10 cellular contexts compared by ENCODE assay signal in the genomic region with DNA sequence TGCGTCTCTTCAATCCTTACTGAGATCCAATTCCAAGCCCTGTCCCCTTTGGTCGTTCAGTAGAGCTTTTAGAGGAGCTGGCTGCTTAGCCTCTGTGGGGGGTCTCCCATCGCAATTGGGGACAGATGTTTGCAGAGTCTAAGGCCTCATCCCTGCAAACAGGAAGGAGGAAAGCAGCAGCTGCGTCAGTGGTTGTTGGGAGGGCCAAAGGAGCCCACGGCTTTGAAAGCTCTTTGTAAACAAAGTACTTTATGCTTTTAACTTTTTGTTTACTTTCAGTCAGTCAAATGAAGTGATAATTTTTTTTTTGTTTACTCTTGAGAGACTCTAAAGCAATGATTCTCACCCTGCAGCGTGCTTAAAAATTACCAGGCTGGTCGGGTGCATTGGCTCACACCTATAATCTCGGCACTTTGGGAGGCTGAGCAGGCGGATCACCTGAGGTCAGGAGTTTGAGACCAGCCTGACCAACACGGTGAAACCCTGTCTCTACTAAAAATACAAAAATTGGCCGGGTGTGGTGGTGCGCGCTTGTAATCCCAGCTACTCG. TPM values are rescaled to one million over a fixed set of nuclear protein-coding genes. Genes with fewer than 3 reads are reported as not detected.
A peak's percentile ranks its signal among the peaks of the same experiment; 100 is the strongest.
DNase-seq lines count a peak whose midpoint lies in the region; ATAC-seq and TF ChIP-seq lines count a peak whose summit lies in the region.
"Had no signal": no experiment of that assay in that cellular context is flagged by ENCODE, and none has a peak within 500 bp of the region (broad histone marks: within the 10 kb centered on the region; RNA-seq: fewer than 3 reads in every experiment).

No MANE protein-coding gene starts in this region.

- H2BK12ac ChIP-seq in neuronal stem cell (ENCODE audit: low read length) = no peak overlapping the region

- H3K9me3 Mint-ChIP-seq in activated naive CD8-positive, alpha-beta T cell treated with anti-CD3 and anti-CD28 coated beads, Interleukin-2, amount 50 U/mL, for 24 hours = no peaks in the 10 kb centered on the region
- H3K9me3 Mint-ChIP-seq: memory B cell; stimulated activated naive CD8-positive, alpha-beta T cell treated with anti-CD3 and anti-CD28 coated beads, Interleukin-15, Interleukin-2, amounts not matched to agents 100 ng/mL and 50 ng/mL, for 24 hours had no signal

- H3K27me3 Mint-ChIP-seq in activated naive CD8-positive, alpha-beta T cell treated with anti-CD3 and anti-CD28 coated beads, Interleukin-2, amount 50 U/mL, for 24 hours = peaks cover 26% of the 10 kb centered on the region

- no peaks in the 10 kb centered on the region for H3K79me1 ChIP-seq in neuronal stem cell (ENCODE audit: low read depth, low read length)

- no peak overlapping the region for H3K27ac Mint-ChIP-seq in activated naive CD8-positive, alpha-beta T cell treated with anti-CD3 and anti-CD28 coated beads, Interleukin-2, amount 50 U/mL, for 24 hours
- H3K27ac Mint-ChIP-seq: memory B cell had no signal

- peaks cover 7 to 9% of the 10 kb centered on the region in 2 donors for H3K4me1 ChIP-seq in neuronal stem cell (ENCODE audit: control insufficient read depth in 2 of 2, insufficient read depth in 1 of 2, low read depth in 1 of 2, low read length in 2 of 2)
- H3K4me1 ChIP-seq in effector memory CD4-positive, alpha-beta T cell (ENCODE audit: control insufficient read depth, insufficient read depth, low read length, poor library complexity, severe bottlenecking) = no peaks in the 10 kb centered on the region

- H3K27me3 ChIP-seq in brain microvascular endothelial cell (replicated peaks) (no peaks in the 10 kb centered on the region), neuronal stem cell (ENCODE audit: control insufficient read depth in 3 of 3, insufficient read depth in 3 of 3, low read depth in 1 of 3, low read length in 3 of 3) (no peaks in the 10 kb centered on the region)
- H3K27me3 ChIP-seq in effector memory CD4-positive, alpha-beta T cell (replicated peaks; ENCODE audit: control insufficient read depth, insufficient read depth, low read length, poor library complexity, severe bottlenecking) = no peaks in the 10 kb centered on the region

- no peak overlapping the region for H3K9ac ChIP-seq in neuronal stem cell (ENCODE audit: low read depth, low read length, poor library complexity)

- H3K4me3 ChIP-seq in brain microvascular endothelial cell (ENCODE audit: low read depth, low read length) (no peak overlapping the region), neuronal stem cell (ENCODE audit: low read length in 2 of 2) (no peak overlapping the region)
- H3K4me3 ChIP-seq in effector memory CD4-positive, alpha-beta T cell (ENCODE audit: insufficient read depth, low read depth, low read length, poor library complexity, severe bottlenecking) = no peak overlapping the region

- H3K4me1 Mint-ChIP-seq in activated naive CD8-positive, alpha-beta T cell treated with anti-CD3 and anti-CD28 coated beads, Interleukin-2, amount 50 U/mL, for 24 hours = peaks cover 17% of the 10 kb centered on the region

- H4K91ac ChIP-seq in neuronal stem cell (ENCODE audit: low read depth, low read length, poor library complexity) = no peak overlapping the region

- H3K4ac ChIP-seq in neuronal stem cell (ENCODE audit: low read length) = no peak overlapping the region

- TF ChIP-seq CTCF in brain microvascular endothelial cell (IDR thresholded peaks at IDR 0.05; ENCODE audit: low read depth, low read length, missing control alignments) = no peak

- DNase-seq in DMS 273 treated with DMSO at 0.1 percent for 48 hours (lab: John Stamatoyannopoulos, UW) (peak; percentile 10), NCI-H1105 treated with DMSO at 0.1 percent for 48 hours (lab: John Stamatoyannopoulos, UW) (peak; percentile 43), brain microvascular endothelial cell (no peak), neuronal stem cell (ENCODE audit: low spot score) (peak; percentile 20)
- DNase-seq in activated naive CD8-positive, alpha-beta T cell treated with anti-CD3 and anti-CD28 coated beads, Interleukin-2, amount 50 U/mL, for 24 hours = no peak
- DNase-seq in effector memory CD4-positive, alpha-beta T cell = no peak

- WGBS in neuronal stem cell (ENCODE audit: extremely low coverage in 2 of 2, insufficient read length in 2 of 2, insufficient replicate concordance in 1 of 2), 2 donors = no CpG with 5 or more reads among the region's 14 CpGs

- no peak overlapping the region for H3K14ac ChIP-seq in neuronal stem cell (ENCODE audit: low read length)

- no peak overlapping the region for H4K8ac ChIP-seq in neuronal stem cell (ENCODE audit: low read depth, low read length)

- H3K27ac ChIP-seq in brain microvascular endothelial cell = peak overlapping the region; percentile 52
- no peak overlapping the region for H3K27ac ChIP-seq in neuronal stem cell (replicated peaks; ENCODE audit: low read length)
- H3K27ac ChIP-seq in effector memory CD4-positive, alpha-beta T cell (ENCODE audit: insufficient read depth, low read length, poor library complexity, severe bottlenecking) = no peak overlapping the region

- H3K9me3 ChIP-seq in neuronal stem cell (replicated peaks in 1 of 2; ENCODE audit: control insufficient read depth in 2 of 2, insufficient read depth in 1 of 2, low read depth in 1 of 2, low read length in 2 of 2) = no peaks in the 10 kb centered on the region
- no peaks in the 10 kb centered on the region for H3K9me3 ChIP-seq in effector memory CD4-positive, alpha-beta T cell (ENCODE audit: control insufficient read depth, low read length)

- no peak overlapping the region for H2AK5ac ChIP-seq in neuronal stem cell (ENCODE audit: low read depth, low read length)

- no peak overlapping the region for H3K23ac ChIP-seq in neuronal stem cell (ENCODE audit: low read depth, low read length, poor library complexity)

- H3K18ac ChIP-seq in neuronal stem cell (ENCODE audit: low read length) = no peak overlapping the region

- in situ Hi-C loops in brain microvascular endothelial cell (cut with HindIII; ENCODE audit: low pct_ligation_motif_present, low sequenced_read_pairs) = no loop called here

- H2BK15ac ChIP-seq in neuronal stem cell (ENCODE audit: low read length) = no peak overlapping the region

- no peak overlapping the region for H2BK5ac ChIP-seq in neuronal stem cell (ENCODE audit: low read length)

- H2BK120ac ChIP-seq in neuronal stem cell (ENCODE audit: low read depth, low read length) = no peak overlapping the region

- no peak for ATAC-seq in HG03571 (IDR thresholded peaks at IDR 0.05; ENCODE audit: unreplicated experiment)
- no peak for ATAC-seq in activated naive CD8-positive, alpha-beta T cell treated with anti-CD3 and anti-CD28 coated beads, Interleukin-2, amount 50 U/mL, for 24 hours
- no peak for ATAC-seq in GM21529 (IDR thresholded peaks at IDR 0.05; ENCODE audit: unreplicated experiment)

- H3K36me3 ChIP-seq in brain microvascular endothelial cell (replicated peaks) (no peaks in the 10 kb centered on the region), neuronal stem cell (replicated peaks in 1 of 2; ENCODE audit: control insufficient read depth in 2 of 2, insufficient read depth in 2 of 2, low read length in 2 of 2) (peaks cover 31 to 98% of the 10 kb centered on the region in 2 donors)
- no peaks in the 10 kb centered on the region for H3K36me3 ChIP-seq in effector memory CD4-positive, alpha-beta T cell (ENCODE audit: control insufficient read depth, insufficient read depth, low read length)

- no peak overlapping the region for H2AFZ ChIP-seq in neuronal stem cell (ENCODE audit: low read length)

- H3K36me3 Mint-ChIP-seq in activated naive CD8-positive, alpha-beta T cell treated with anti-CD3 and anti-CD28 coated beads, Interleukin-2, amount 50 U/mL, for 24 hours (ENCODE audit: low read depth) = no peaks in the 10 kb centered on the region
- H3K36me3 Mint-ChIP-seq: memory B cell had no signal

- H3K4me2 ChIP-seq in neuronal stem cell (ENCODE audit: insufficient read depth, low read length, poor library complexity, severe bottlenecking) = no peak overlapping the region

- no peak overlapping the region for H3K4me3 Mint-ChIP-seq in activated naive CD8-positive, alpha-beta T cell treated with anti-CD3 and anti-CD28 coated beads, Interleukin-2, amount 50 U/mL, for 24 hours
- H3K4me3 Mint-ChIP-seq: memory B cell; stimulated activated naive CD8-positive, alpha-beta T cell treated with anti-CD3 and anti-CD28 coated beads, Interleukin-15, Interleukin-2, amounts not matched to agents 100 ng/mL and 50 ng/mL, for 24 hours had no signal

RNA-seq across cellular contexts. Expression of a gene that starts 49.4 kb away (rescaled TPM):
- polyA plus RNA-seq in neuronal stem cell (2013, experiment 1 of 2) = 16.7 TPM
- 16.9 TPM for polyA plus RNA-seq in neuronal stem cell (2013, experiment 2 of 2)

Comparison
In these comparisons a context has a peak if more than half of its experiments do, and no peak if none do; other contexts are left out.
1. DNase-seq: peak in DMS 273 treated with DMSO at 0.1 percent for 48 hours (single experiment), NCI-H1105 treated with DMSO at 0.1 percent for 48 hours (single experiment) and neuronal stem cell (single experiment); none in brain microvascular endothelial cell (single experiment), activated naive CD8-positive, alpha-beta T cell treated with anti-CD3 and anti-CD28 coated beads, Interleukin-2, amount 50 U/mL, for 24 hours (single experiment) and effector memory CD4-positive, alpha-beta T cell (0 of 3).